Comparison of ENCODE assay signal across 8 cellular contexts in the genomic region with DNA sequence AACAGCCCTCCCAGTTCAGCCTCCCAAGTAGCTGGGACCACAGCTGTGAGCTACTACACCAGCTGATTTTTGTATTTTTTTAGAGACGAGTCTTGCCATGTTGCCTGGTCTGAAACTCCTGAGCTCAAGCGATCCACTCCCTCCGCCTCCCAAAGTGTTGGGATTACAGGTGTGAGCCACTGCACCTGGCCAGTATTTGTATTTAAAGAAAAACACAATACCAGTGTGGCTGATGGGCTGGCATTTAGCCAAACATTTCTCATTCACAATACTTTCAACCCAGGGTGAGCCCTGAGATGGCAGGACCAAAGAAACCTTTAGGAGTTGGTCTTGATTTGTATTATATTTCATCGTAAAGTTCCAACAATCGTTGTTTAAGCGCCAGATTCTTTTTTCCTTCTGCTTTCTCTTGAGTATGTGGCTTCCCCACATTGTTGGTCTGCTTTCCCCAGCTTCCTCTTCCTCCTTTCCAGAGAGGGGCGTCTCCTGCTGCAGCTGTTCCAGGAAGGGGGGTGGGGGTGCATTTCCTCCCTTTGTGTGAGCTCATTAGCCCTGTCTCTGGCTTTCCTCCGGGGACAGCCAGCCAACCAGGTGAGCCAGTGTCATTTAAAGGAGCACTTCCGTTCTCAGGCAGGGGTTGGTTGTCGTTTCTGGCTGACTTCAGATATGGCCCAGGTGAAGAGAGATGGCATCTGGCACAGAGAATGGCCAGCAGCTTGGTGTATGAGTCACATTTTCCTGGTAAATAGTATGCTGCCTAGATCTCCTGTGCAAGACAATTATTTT.
DNase-seq lines count a peak whose midpoint lies in the region; ATAC-seq and TF ChIP-seq lines count a peak whose summit lies in the region.

No MANE protein-coding gene starts in this region.

- WGBS in right cardiac atrium: 55% methylated on average over 10 of the region's 10 CpGs

- H3K27ac ChIP-seq in DOHH2 (ENCODE audit: low read depth, low read length) (peak overlapping the region; percentile 23), right cardiac atrium (ENCODE audit: low read length) (peak overlapping the region; percentile 54)

- CTCF ChIA-PET in activated CD8-positive, alpha-beta T cell treated with anti-CD3 and anti-CD28 coated beads, Interleukin-2, amount 10 ng/mL, durations not matched to agents 7 days and 5 days (lab: Charles Lee): interaction anchor here (1.5 kb wide), 1 partner anchor 82 kb away, joined by 4 read pairs; no protein-coding TSS in a partner anchor

- H3K9me3 ChIP-seq in DOHH2 (ENCODE audit: control insufficient read depth, insufficient read depth, low read length) (peaks cover 10% of the 10 kb centered on the region), right cardiac atrium (ENCODE audit: control insufficient read depth, low read length) (no peaks in the 10 kb centered on the region)

- peak overlapping the region; percentile 60 for H3K4me3 Mint-ChIP-seq in activated CD8-positive, alpha-beta T cell treated with anti-CD3 and anti-CD28 coated beads, Interleukin-2, amount 10 ng/mL, durations not matched to agents 7 days and 5 days

- no peaks in the 10 kb centered on the region for H3K9me2 ChIP-seq in DOHH2 (replicated peaks; ENCODE audit: control insufficient read depth, low read length)

- no peaks in the 10 kb centered on the region for H3K27me3 ChIP-seq in DOHH2 (ENCODE audit: control insufficient read depth, low read length)
- H3K27me3 ChIP-seq in right cardiac atrium (ENCODE audit: control insufficient read depth, insufficient read depth): no peaks in the 10 kb centered on the region

- H3F3A ChIP-seq in DOHH2 (ENCODE audit: control insufficient read depth, insufficient read depth): no peaks in the 10 kb centered on the region

- TF ChIP-seq CTCF in DOHH2 (IDR thresholded peaks at IDR 0.05; ENCODE audit: low read depth, low read length, poor library complexity, severe bottlenecking): no peak

- intact Hi-C loops in right cardiac atrium (cut with DNase I): no loop called here

- no peaks in the 10 kb centered on the region for H3K36me3 ChIP-seq in DOHH2 (ENCODE audit: control insufficient read depth, low read length)

- peak; percentile 88 for DNase-seq in NCI-H2171 (lab: John Stamatoyannopoulos, UW)
- peak; percentile 75 for DNase-seq in activated CD8-positive, alpha-beta T cell treated with anti-CD3 and anti-CD28 coated beads, Interleukin-2, amount 10 ng/mL, durations not matched to agents 7 days and 5 days
- DNase-seq in right cardiac atrium: peak; percentile 68 to 82 (median 78)
- DNase-seq in stimulated activated CD4-positive, alpha-beta T cell treated with anti-CD3 and anti-CD28 coated beads, Interleukin-1b, Interleukin-23, amount 100 ng/mL, for 48 hours: peak; percentile 17
- no peak for DNase-seq in nucleus accumbens (lab: John Stamatoyannopoulos, UW)

- H3K27me3 Mint-ChIP-seq in activated CD8-positive, alpha-beta T cell treated with anti-CD3 and anti-CD28 coated beads, Interleukin-2, amount 10 ng/mL, durations not matched to agents 7 days and 5 days (ENCODE audit: low read depth): no peaks in the 10 kb centered on the region

- H3K36me3 Mint-ChIP-seq in activated CD8-positive, alpha-beta T cell treated with anti-CD3 and anti-CD28 coated beads, Interleukin-2, amount 10 ng/mL, durations not matched to agents 7 days and 5 days (ENCODE audit: low read depth): peaks cover 19% of the 10 kb centered on the region

- peaks cover 15% of the 10 kb centered on the region for H3K4me1 ChIP-seq in DOHH2 (ENCODE audit: control insufficient read depth, low read length)
- H3K4me1 ChIP-seq in right cardiac atrium (ENCODE audit: control insufficient read depth, insufficient read depth, low read length): no peaks in the 10 kb centered on the region

- peaks cover 17% of the 10 kb centered on the region for H3K9me3 Mint-ChIP-seq in activated CD8-positive, alpha-beta T cell treated with anti-CD3 and anti-CD28 coated beads, Interleukin-2, amount 10 ng/mL, durations not matched to agents 7 days and 5 days (ENCODE audit: insufficient read depth)

- H3K79me2 ChIP-seq in DOHH2 (ENCODE audit: control insufficient read depth, low read length): no peaks in the 10 kb centered on the region

- peak overlapping the region; percentile 55 for H3K4me3 ChIP-seq in DOHH2 (ENCODE audit: low read length)
- H3K4me3 ChIP-seq in right cardiac atrium (ENCODE audit: low read length): no peak overlapping the region

- no peaks in the 10 kb centered on the region for H4K20me1 ChIP-seq in DOHH2 (ENCODE audit: control insufficient read depth, insufficient read depth, low read depth, low read length)

- POLR2A ChIA-PET in activated CD8-positive, alpha-beta T cell treated with anti-CD3 and anti-CD28 coated beads, Interleukin-2, amount 10 ng/mL, durations not matched to agents 7 days and 5 days (lab: Charles Lee): no interaction called here

- peak overlapping the region; percentile 63 for H3K4me2 ChIP-seq in DOHH2 (ENCODE audit: low read length)

- peaks cover 44% of the 10 kb centered on the region for H3K4me1 Mint-ChIP-seq in activated CD8-positive, alpha-beta T cell treated with anti-CD3 and anti-CD28 coated beads, Interleukin-2, amount 10 ng/mL, durations not matched to agents 7 days and 5 days (ENCODE audit: low read depth)

- H3K27ac Mint-ChIP-seq in activated CD8-positive, alpha-beta T cell treated with anti-CD3 and anti-CD28 coated beads, Interleukin-2, amount 10 ng/mL, durations not matched to agents 7 days and 5 days: peak overlapping the region; percentile 92

- ATAC-seq in activated CD8-positive, alpha-beta T cell treated with anti-CD3 and anti-CD28 coated beads, Interleukin-2, amount 10 ng/mL, durations not matched to agents 7 days and 5 days: peak; percentile 86
- ATAC-seq in right cardiac atrium (peak; percentile 76 to 91), GM21423 (IDR thresholded peaks at IDR 0.05; ENCODE audit: unreplicated experiment) (no peak), GM18907 (IDR thresholded peaks at IDR 0.05; ENCODE audit: unreplicated experiment) (no peak)

Comparison
In these comparisons a context has a peak if more than half of its experiments do, and no peak if none do; other contexts are left out.
1. DNase-seq: peak in NCI-H2171 (single experiment), activated CD8-positive, alpha-beta T cell treated with anti-CD3 and anti-CD28 coated beads, Interleukin-2, amount 10 ng/mL, durations not matched to agents 7 days and 5 days (single experiment), right cardiac atrium (3 of 3) and stimulated activated CD4-positive, alpha-beta T cell treated with anti-CD3 and anti-CD28 coated beads, Interleukin-1b, Interleukin-23, amount 100 ng/mL, for 48 hours (single experiment); none in nucleus accumbens (0 of 56).
2. ATAC-seq: peak in activated CD8-positive, alpha-beta T cell treated with anti-CD3 and anti-CD28 coated beads, Interleukin-2, amount 10 ng/mL, durations not matched to agents 7 days and 5 days (single experiment) and right cardiac atrium (2 of 2); none in GM21423 (single experiment) and GM18907 (single experiment).